Comparison of ENCODE assay signal across 23 cellular contexts in genomic region chr22:48146426-48146825, GRCh38.
A peak's percentile ranks its signal among the peaks of the same experiment; 100 is the strongest.
DNase-seq lines count a peak whose midpoint lies in the region; TF ChIP-seq lines count a peak whose summit lies in the region.
"Had no signal": no experiment of that assay in that cellular context is flagged by ENCODE, and none has a peak within 500 bp of the region (broad histone marks: within the 10 kb centered on the region; RNA-seq: fewer than 3 reads in every experiment).

No MANE protein-coding gene starts in this region.

- TF ChIP-seq POLR2A in uterus (IDR thresholded peaks at IDR 0.05) = no peak

- no peaks in the 10 kb centered on the region for H3K27me3 ChIP-seq in BLaER1 treated with 17β-estradiol and CSF1 and Interleukin-3, amounts not matched to agents 10 nM and 100 nM
- H3K27me3 ChIP-seq in H7 (ENCODE audit: control insufficient read depth, insufficient read depth, low read length) (no peaks in the 10 kb centered on the region; the same call in 1 of the 2 replicates), uterus (no peaks in the 10 kb centered on the region)
- H3K27me3 ChIP-seq: BE2C, neural progenitor cell had no signal

- no peaks in the 10 kb centered on the region for H3K9me3 ChIP-seq in BLaER1 treated with 17β-estradiol and CSF1 and Interleukin-3, amounts not matched to agents 10 nM and 100 nM (replicated peaks in 1 of 11)
- no peaks in the 10 kb centered on the region for H3K9me3 ChIP-seq in uterus
- H3K9me3 ChIP-seq: gastrocnemius medialis had no signal

- no peak for TF ChIP-seq CTCF in uterus (IDR thresholded peaks at IDR 0.05)

- no peak overlapping the region for H3K27ac ChIP-seq in BLaER1 treated with 17β-estradiol and CSF1 and Interleukin-3, amounts not matched to agents 10 nM and 100 nM
- no peak overlapping the region for H3K27ac ChIP-seq in uterus
- H3K27ac ChIP-seq: gastrocnemius medialis, neural progenitor cell had no signal

- H3K4me1 ChIP-seq in BLaER1 treated with 17β-estradiol and CSF1 and Interleukin-3, amounts not matched to agents 10 nM and 100 nM = peaks cover 0 to 15% (median 9%) of the 10 kb centered on the region in 10 experiments; a peak in 9 of 20 replicates
- H3K4me1 ChIP-seq in uterus = no peaks in the 10 kb centered on the region
- H3K4me1 ChIP-seq: BE2C, gastrocnemius medialis had no signal

- H3K4me2 ChIP-seq in BLaER1 treated with 17β-estradiol and CSF1 and Interleukin-3, amounts not matched to agents 10 nM and 100 nM = peak overlapping the region in 6 of 11 experiments; percentile 24 to 44 (median 36); a peak in 7 of 22 replicates
- H3K4me2 ChIP-seq: neural progenitor cell, smooth muscle cell had no signal

- intact Hi-C loops in uterus (cut with DNase I; ENCODE audit: low total_unique reads) = no loop called here

- no peaks in the 10 kb centered on the region for H3K36me3 ChIP-seq in BLaER1 treated with 17β-estradiol and CSF1 and Interleukin-3, amounts not matched to agents 10 nM and 100 nM
- H3K36me3 ChIP-seq in H7 (replicated peaks; ENCODE audit: control insufficient read depth, insufficient read depth, low read length) (no peaks in the 10 kb centered on the region), uterus (no peaks in the 10 kb centered on the region)
- H3K36me3 ChIP-seq: BE2C, gastrocnemius medialis, neural progenitor cell had no signal

- H3K9ac ChIP-seq in BLaER1 treated with 17β-estradiol and CSF1 and Interleukin-3, amounts not matched to agents 10 nM and 100 nM = no peak overlapping the region
- H3K9ac ChIP-seq: neural progenitor cell had no signal

- H4K20me1 ChIP-seq in BLaER1 treated with 17β-estradiol and CSF1 and Interleukin-3, amounts not matched to agents 10 nM and 100 nM = peaks cover 0 to 10% (median 0%) of the 10 kb centered on the region in 11 experiments; a peak in 3 of 22 replicates

- no peak overlapping the region for H3K4me3 ChIP-seq in BLaER1 treated with 17β-estradiol and CSF1 and Interleukin-3, amounts not matched to agents 10 nM and 100 nM
- H3K4me3 ChIP-seq in H7 (ENCODE audit: insufficient read depth, low read depth, low read length) (no peak overlapping the region), uterus (no peak overlapping the region)
- H3K4me3 ChIP-seq: gastrocnemius medialis, neural progenitor cell, smooth muscle cell had no signal

- peak; percentile 25 for DNase-seq in H7
- peak; percentile 92 for DNase-seq in NCI-H2171 treated with DMSO at 0.1 percent for 48 hours (lab: John Stamatoyannopoulos, UW)
- DNase-seq in cerebellar cortex (ENCODE audit: low spot score) = peak; percentile 34
- DNase-seq in NCI-H2107 treated with DMSO at 0.1 percent for 48 hours (lab: John Stamatoyannopoulos, UW; ENCODE audit: unreplicated experiment) = no peak
- no peak for DNase-seq in DMS53 (lab: John Stamatoyannopoulos, UW)
- no peak for DNase-seq in uterus
- DNase-seq: activated CD4-positive, alpha-beta T cell treated with anti-CD3 and anti-CD28 coated beads, Interleukin-2, amount 10 ng/mL, durations not matched to agents 7 days and 5 days; activated gamma-delta T cell; activated naive CD8-positive, alpha-beta T cell treated with anti-CD3 and anti-CD28 coated beads, Interleukin-2, amount 10 ng/mL, durations not matched to agents 7 days and 5 days; activated T-cell treated with anti-CD3 and anti-CD28 coated beads, Interleukin-2, amount 50 U/mL, for 1 hour; aorta; BE2C; DND-41; gastrocnemius medialis; GOT3; kidney; NCI-H82; posterior cingulate gyrus; right cardiac atrium; stimulated activated naive CD8-positive, alpha-beta T cell treated with anti-CD3 and anti-CD28 coated beads, Interleukin-15, Interleukin-2, amounts not matched to agents 100 U/mL and 50 U/mL, for 24 hours had no signal

Comparison
In these comparisons a context has a peak if more than half of its experiments do, and no peak if none do; other contexts are left out.
1. DNase-seq: peak in H7 (single experiment), NCI-H2171 treated with DMSO at 0.1 percent for 48 hours (single experiment) and cerebellar cortex (single experiment); none in NCI-H2107 treated with DMSO at 0.1 percent for 48 hours (single experiment), DMS53 (single experiment) and uterus (0 of 2).